In genomic region chr19:10677796-10678195, GRCh38 we compare ENCODE assay signal across 29 cellular contexts. TPM values are rescaled to one million over a fixed set of nuclear protein-coding genes. Genes with fewer than 3 reads are reported as not detected.
DNase-seq lines count a peak whose midpoint lies in the region; ATAC-seq, FAIRE-seq and TF ChIP-seq lines count a peak whose summit lies in the region.
"Had no signal": no experiment of that assay in that cellular context is flagged by ENCODE, and none has a peak within 500 bp of the region (broad histone marks: within the 10 kb centered on the region; RNA-seq: fewer than 3 reads in every experiment).

No MANE protein-coding gene starts in this region.

- intact Hi-C loops in pancreas (cut with DNase I) = no loop called here

- WGBS in pancreas, 2 donors = 37 to 45% methylated on average over 13 of the region's 13 CpGs
- 81 to 90% (median 82%) methylated on average over 13 of the region's 13 CpGs for WGBS in small intestine, 3 donors

- peak; percentile 27 to 69 (median 46) for ATAC-seq in pancreas
- ATAC-seq: activated CD4-positive, CD25-positive, alpha-beta regulatory T cell treated with anti-CD3 and anti-CD28 coated beads, Interleukin-2, amount 50 U/mL, for 24 hours; gastroesophageal sphincter; stimulated activated naive CD8-positive, alpha-beta T cell treated with anti-CD3 and anti-CD28 coated beads, Interleukin-15, amount 100 ng/mL, for 72 hours had no signal

- DNase-seq in D341Med (ENCODE audit: low spot score) (peak; percentile 34), NCI-H1694 (lab: John Stamatoyannopoulos, UW) (peak; percentile 24), cerebellar cortex (ENCODE audit: low spot score) (peak; percentile 64), pancreas (no peak), small intestine (no peak), OCI-M1 (lab: John Stamatoyannopoulos, UW) (no peak)
- DNase-seq in activated CD4-positive, CD25-positive, alpha-beta regulatory T cell treated with anti-CD3 and anti-CD28 coated beads, Interleukin-2, amount 50 U/mL, for 72 hours = no peak
- DNase-seq: activated CD4-positive, alpha-beta memory T cell treated with anti-CD3 and anti-CD28 coated beads, Interleukin-2, amount 10 ng/mL, durations not matched to agents 7 days and 5 days; activated CD8-positive, alpha-beta memory T cell treated with anti-CD3 and anti-CD28 coated beads, Interleukin-2, amount 50 U/mL, for 48 hours; activated naive CD4-positive, alpha-beta T cell treated with anti-CD3 and anti-CD28 coated beads for 36 hours; BE2C; brain microvascular endothelial cell; HCEC 1CT; hippocampal formation; Kasumi-1; mammary epithelial cell; NCI-H187; NCI-H2171; NCI-H524; retina; spleen; stimulated activated CD4-positive, alpha-beta T cell treated with anti-CD3 and anti-CD28 coated beads, Interleukin-2, amount 100 ng/mL, for 24 hours; stimulated activated CD8-positive, alpha-beta memory T cell treated with anti-CD3 and anti-CD28 coated beads, Interleukin-4, amount 100 ng/mL, for 48 hours; stimulated activated naive CD8-positive, alpha-beta T cell treated with anti-CD3 and anti-CD28 coated beads, Interleukin-15, amount 100 ng/mL, for 72 hours; uterus had no signal

- no peak overlapping the region for H3K27ac ChIP-seq in pancreas
- no peak overlapping the region for H3K27ac ChIP-seq in small intestine (ENCODE audit: low read depth in 1 of 2, low read length in 1 of 2)
- H3K27ac ChIP-seq: brain microvascular endothelial cell, gastroesophageal sphincter, SK-N-MC, spleen, uterus had no signal

- H3K4me3 ChIP-seq in pancreas = no peak overlapping the region
- H3K4me3 ChIP-seq in small intestine (ENCODE audit: low read depth in 1 of 2, low read length in 2 of 2) = no peak overlapping the region
- H3K4me3 ChIP-seq: gastroesophageal sphincter, SK-N-MC, spleen, uterus had no signal

- FAIRE-seq in pancreas (lab: Jason Lieb, UNC) (no peak), small intestine (lab: Jason Lieb, UNC) (no peak)
- FAIRE-seq: GM12892 had no signal

- H3K36me3 ChIP-seq in pancreas = peaks cover 5 to 75% (median 59%) of the 10 kb centered on the region in 3 donors
- H3K36me3 ChIP-seq in small intestine (ENCODE audit: control insufficient read depth in 2 of 2, insufficient read depth in 2 of 2, low read length in 2 of 2) = peaks cover 35 to 50% of the 10 kb centered on the region in 2 donors
- H3K36me3 ChIP-seq: uterus had no signal

- peaks cover 0 to 5% (median 0%) of the 10 kb centered on the region in 3 donors for H3K4me1 ChIP-seq in pancreas
- no peaks in the 10 kb centered on the region for H3K4me1 ChIP-seq in small intestine (ENCODE audit: control insufficient read depth in 2 of 2, insufficient read depth in 1 of 2, low read depth in 1 of 2, low read length in 1 of 2)
- H3K4me1 ChIP-seq: BE2C, uterus had no signal

- H3K27me3 ChIP-seq in pancreas (no peaks in the 10 kb centered on the region), small intestine (ENCODE audit: control insufficient read depth in 2 of 2, insufficient read depth in 2 of 2, low read length in 2 of 2) (no peaks in the 10 kb centered on the region)
- H3K27me3 ChIP-seq: BE2C, brain microvascular endothelial cell, gastroesophageal sphincter, spleen, uterus had no signal

- H3K9me3 ChIP-seq in pancreas = no peaks in the 10 kb centered on the region
- no peaks in the 10 kb centered on the region for H3K9me3 ChIP-seq in small intestine (ENCODE audit: control insufficient read depth, low read depth)
- H3K9me3 ChIP-seq: BE2C, gastroesophageal sphincter, spleen, uterus had no signal

- TF ChIP-seq CTCF in pancreas (IDR thresholded peaks at IDR 0.05) = no peak

RNA-seq across cellular contexts. Expression of gene QTRT1, which starts 23.4 kb away (rescaled TPM):
- 10 to 100 TPM; 42.5 to 70.7 (median 56.6) TPM for total RNA-seq in pancreas
- 100 to 1,000 TPM; 410 to 432 TPM for polyA plus RNA-seq in pancreas
- polyA plus RNA-seq in small intestine = 100 to 1,000 TPM in 1 of 3 donors, 10 to 100 TPM in 2; 45.9 to 107 (median 82.1) TPM

RNA-seq across cellular contexts. Expression of gene ILF3, which starts 23.6 kb away (rescaled TPM):
- total RNA-seq in pancreas = 100 to 1,000 TPM in 4 of 6 donors, 10 to 100 TPM in 2; 70.5 to 126 (median 109) TPM
- polyA plus RNA-seq in pancreas = 100 to 1,000 TPM; 109 to 129 TPM
- 100 to 1,000 TPM in 1 of 3 donors, 10 to 100 TPM in 2; 37.3 to 130 (median 45.4) TPM for polyA plus RNA-seq in small intestine

RNA-seq across cellular contexts. Expression of gene DNM2, which starts 40.1 kb away (rescaled TPM):
- total RNA-seq in pancreas = 10 to 100 TPM; 52.5 to 94.8 (median 87.9) TPM
- 100 to 1,000 TPM in 1 of 2 donors, 10 to 100 TPM in 1; 88.6 to 115 TPM for polyA plus RNA-seq in pancreas
- polyA plus RNA-seq in small intestine = 100 to 1,000 TPM; 146 to 248 (median 186) TPM

RNA-seq across cellular contexts. Expression of gene SLC44A2, which starts 52.4 kb away (rescaled TPM):
- total RNA-seq in pancreas = 10 to 100 TPM; 32.7 to 69.0 (median 48.4) TPM
- polyA plus RNA-seq in pancreas (10 to 100 TPM; 42.8 to 61.5 TPM), small intestine (10 to 100 TPM in 2 of 3 donors, 1 to 10 TPM in 1; 5.7 to 41.6 (median 11.0) TPM)

Comparison
In these comparisons a context has a peak if more than half of its experiments do, and no peak if none do; other contexts are left out.
1. DNase-seq: peak in D341Med (single experiment), NCI-H1694 (single experiment) and cerebellar cortex (single experiment); none in pancreas (0 of 6), small intestine (single experiment), activated CD4-positive, CD25-positive, alpha-beta regulatory T cell treated with anti-CD3 and anti-CD28 coated beads, Interleukin-2, amount 50 U/mL, for 72 hours (single experiment) and OCI-M1 (single experiment).